In genomic region chr14:99971087-99971928, GRCh38 we compare ENCODE assay signal across 8 cellular contexts.
DNase-seq lines count a peak whose midpoint lies in the region; ATAC-seq and TF ChIP-seq lines count a peak whose summit lies in the region.

No MANE protein-coding gene starts in this region.

- no peaks in the 10 kb centered on the region for H3K9me3 ChIP-seq in colonic mucosa

- peaks cover 26% of the 10 kb centered on the region for H3K27me3 ChIP-seq in colonic mucosa

- intact Hi-C loops in activated CD4-positive, alpha-beta T cell treated with anti-CD3 and anti-CD28 coated beads, Interleukin-2, amount 10 ng/mL, durations not matched to agents 24 days and 14 days (cut with micrococcal nuclease) = loop anchor here (5.0 kb wide), 1 partner anchor 369 kb away; the partner anchor contains the start of gene CCDC85C
- intact Hi-C loops in colonic mucosa (cut with DNase I) = no loop called here

- peaks cover 4% of the 10 kb centered on the region for H3K9me3 Mint-ChIP-seq in activated CD4-positive, alpha-beta T cell treated with anti-CD3 and anti-CD28 coated beads, Interleukin-2, amount 10 ng/mL, durations not matched to agents 24 days and 14 days

- H3K9ac ChIP-seq in colonic mucosa (ENCODE audit: low read depth in 2 of 2, low read length in 2 of 2) = peak overlapping the region in 1 of 2 donors; percentile 56

- H3K36me3 Mint-ChIP-seq in activated CD4-positive, alpha-beta T cell treated with anti-CD3 and anti-CD28 coated beads, Interleukin-2, amount 10 ng/mL, durations not matched to agents 24 days and 14 days (ENCODE audit: low read depth) = peaks cover 9% of the 10 kb centered on the region

- peak; percentile 94 for DNase-seq in GM13976 (ENCODE audit: low spot score)
- DNase-seq in NCI-H345 (lab: John Stamatoyannopoulos, UW) = peak; percentile 84
- DNase-seq in activated CD4-positive, alpha-beta T cell treated with anti-CD3 and anti-CD28 coated beads, Interleukin-2, amount 10 ng/mL, durations not matched to agents 24 days and 14 days = peak; percentile 93
- peak; percentile 68 for DNase-seq in colonic mucosa
- peak; percentile 96 for DNase-seq in left kidney (ENCODE audit: low read depth, low spot score)
- peak; percentile 74 to 87 for DNase-seq in stimulated activated CD4-positive, alpha-beta T cell treated with anti-CD3 and anti-CD28 coated beads, Interleukin-1b, Interleukin-23, amount 100 ng/mL, for 4 hours (ENCODE audit: low read depth in 2 of 2)
- no peak for DNase-seq in cerebellar nuclear complex (lab: John Stamatoyannopoulos, UW)

- in situ Hi-C loops in GM13976 (cut with MboI; ENCODE audit: low sequenced_read_pairs, unreplicated experiment) = no loop called here

- H3K27ac Mint-ChIP-seq in activated CD4-positive, alpha-beta T cell treated with anti-CD3 and anti-CD28 coated beads, Interleukin-2, amount 10 ng/mL, durations not matched to agents 24 days and 14 days = no peak overlapping the region

- H3K4me3 Mint-ChIP-seq in activated CD4-positive, alpha-beta T cell treated with anti-CD3 and anti-CD28 coated beads, Interleukin-2, amount 10 ng/mL, durations not matched to agents 24 days and 14 days = peak overlapping the region; percentile 64

- TF ChIP-seq CTCF in GM13976 (IDR thresholded peaks at IDR 0.05; ENCODE audit: borderline replicate concordance, control extremely low read depth, extremely low read depth, insufficient read depth, missing control alignments) (no peak), colonic mucosa (IDR thresholded peaks at IDR 0.05) (no peak)

- H3K27ac ChIP-seq in colonic mucosa = no peak overlapping the region

- peaks cover 40% of the 10 kb centered on the region for H3K27me3 Mint-ChIP-seq in activated CD4-positive, alpha-beta T cell treated with anti-CD3 and anti-CD28 coated beads, Interleukin-2, amount 10 ng/mL, durations not matched to agents 24 days and 14 days

- H3K4me1 Mint-ChIP-seq in activated CD4-positive, alpha-beta T cell treated with anti-CD3 and anti-CD28 coated beads, Interleukin-2, amount 10 ng/mL, durations not matched to agents 24 days and 14 days = peaks cover 19% of the 10 kb centered on the region

- peak; percentile 57 for ATAC-seq in HG03045 (IDR thresholded peaks at IDR 0.05; ENCODE audit: unreplicated experiment)

- H3K36me3 ChIP-seq in colonic mucosa = no peaks in the 10 kb centered on the region

- H3K4me1 ChIP-seq in colonic mucosa = no peaks in the 10 kb centered on the region

- peak overlapping the region; percentile 53 for H3K4me3 ChIP-seq in colonic mucosa

Comparison
In these comparisons a context has a peak if more than half of its experiments do, and no peak if none do; other contexts are left out.
1. DNase-seq: peak in GM13976 (single experiment), NCI-H345 (single experiment), activated CD4-positive, alpha-beta T cell treated with anti-CD3 and anti-CD28 coated beads, Interleukin-2, amount 10 ng/mL, durations not matched to agents 24 days and 14 days (single experiment), colonic mucosa (single experiment), left kidney (single experiment) and stimulated activated CD4-positive, alpha-beta T cell treated with anti-CD3 and anti-CD28 coated beads, Interleukin-1b, Interleukin-23, amount 100 ng/mL, for 4 hours (2 of 2); none in cerebellar nuclear complex (0 of 2).